Comparison of ENCODE assay signal across 1 cellular context in genomic region chr13:30617315-30618185, GRCh38.
TF ChIP-seq lines count a peak whose summit lies in the region.

USPL1 (plus strand) TSS chr13:30617920; CDS start chr13:30621141, 3,221 bp downstream.

TF ChIP-seq in HepG2, 621 proteins besides CTCF, POLR2A, EP300 and RAD21 (continued from another document and continues in another):
- TF ChIP-seq PREB (CRISPR knock-in tag; IDR thresholded peaks at IDR 0.05) (no peak; the same call in 1 of the 2 replicates), ZNF274 (CRISPR knock-in tag; IDR thresholded peaks at IDR 0.05) (peak; percentile 96), ZFP91 (CRISPR knock-in tag; IDR thresholded peaks at IDR 0.05; ENCODE audit: borderline replicate concordance) (peak; percentile 98), MTF1 (CRISPR knock-in tag; IDR thresholded peaks at IDR 0.05) (peak; percentile 48; the same call in 1 of the 2 replicates), ZNF724P (CRISPR knock-in tag; IDR thresholded peaks at IDR 0.05; ENCODE audit: borderline replicate concordance) (peak; percentile 83; the same call in 1 of the 2 replicates), ZBTB49 (CRISPR knock-in tag; IDR thresholded peaks at IDR 0.05; ENCODE audit: borderline replicate concordance) (no peak; the same call in 1 of the 2 replicates), TGIF2 (CRISPR knock-in tag; IDR thresholded peaks at IDR 0.05) (peak; percentile 94), ZNF572 (CRISPR knock-in tag; IDR thresholded peaks at IDR 0.05) (peak; percentile 99), ZBTB33 (CRISPR knock-in tag; IDR thresholded peaks at IDR 0.05) (peak; percentile 78), ZNF605 (CRISPR knock-in tag; IDR thresholded peaks at IDR 0.05) (peak; percentile 97), SRY (CRISPR knock-in tag; IDR thresholded peaks at IDR 0.05) (peak; percentile 99), KIAA2018 (CRISPR knock-in tag; IDR thresholded peaks at IDR 0.05; ENCODE audit: borderline replicate concordance) (peak; percentile 97; the same call in 1 of the 2 replicates), SMAD1 (CRISPR knock-in tag; IDR thresholded peaks at IDR 0.05; ENCODE audit: borderline replicate concordance, low read depth) (peak; percentile 94; the same call in 1 of the 2 replicates), PAWR (CRISPR knock-in tag; IDR thresholded peaks at IDR 0.05; ENCODE audit: borderline replicate concordance) (no peak), AFF4 (CRISPR knock-in tag; IDR thresholded peaks at IDR 0.05) (peak; percentile 88), ZNF335 (CRISPR knock-in tag; IDR thresholded peaks at IDR 0.05) (peak; percentile 81; the same call in 1 of the 2 replicates), FOXA3 (CRISPR knock-in tag; IDR thresholded peaks at IDR 0.05) (peak; percentile 84; the same call in 1 of the 2 replicates), ZNF75D (CRISPR knock-in tag; IDR thresholded peaks at IDR 0.05; ENCODE audit: borderline replicate concordance) (peak; percentile 82; the same call in 1 of the 2 replicates), PHB2 (IDR thresholded peaks at IDR 0.05; ENCODE audit: partially characterized antibody) (no peak), NBN (conservative IDR thresholded peaks at IDR 0.05) (no peak), KLF11 (CRISPR knock-in tag; IDR thresholded peaks at IDR 0.05) (peak; percentile 97), ZNF136 (CRISPR knock-in tag; IDR thresholded peaks at IDR 0.05; ENCODE audit: low read depth) (peak; percentile 89; the same call in 1 of the 2 replicates), POLR2AphosphoS2 (IDR thresholded peaks at IDR 0.05; ENCODE audit: low read depth, low read length) (no peak), BRD4 (CRISPR knock-in tag; IDR thresholded peaks at IDR 0.05) (peak; percentile 95), GTF3A (CRISPR knock-in tag; conservative IDR thresholded peaks at IDR 0.05) (peak; percentile 95; the same call in 1 of the 2 replicates), ZIK1 (CRISPR knock-in tag; IDR thresholded peaks at IDR 0.05; ENCODE audit: borderline replicate concordance, low read depth) (peak; percentile 94), ZNF34 (CRISPR knock-in tag; IDR thresholded peaks at IDR 0.05; ENCODE audit: borderline replicate concordance) (peak; percentile 99; the same call in 1 of the 2 replicates), RELA (CRISPR knock-in tag; IDR thresholded peaks at IDR 0.05) (peak; percentile 71), MAFG (CRISPR knock-in tag; IDR thresholded peaks at IDR 0.05) (no peak), ZNF562 (CRISPR knock-in tag; IDR thresholded peaks at IDR 0.05; ENCODE audit: borderline replicate concordance) (no peak), KLF13 (CRISPR knock-in tag; IDR thresholded peaks at IDR 0.05) (no peak), ONECUT2 (CRISPR knock-in tag; IDR thresholded peaks at IDR 0.05) (peak; percentile 64; the same call in 1 of the 2 replicates), AGO2 (optimal IDR thresholded peaks at IDR 0.05; ENCODE audit: low read depth, low read length) (peak; percentile 96), KMT2A (CRISPR knock-in tag; IDR thresholded peaks at IDR 0.05) (peak; percentile 100), ZNF331 (CRISPR knock-in tag; IDR thresholded peaks at IDR 0.05) (peak; percentile 97), GPBP1L1 (CRISPR knock-in tag; IDR thresholded peaks at IDR 0.05) (no peak), ZNF441 (CRISPR knock-in tag; IDR thresholded peaks at IDR 0.05; ENCODE audit: borderline replicate concordance) (0 out of 2 replicates have a peak, but pooled peaks have one; percentile 80), CREB3 (CRISPR knock-in tag; IDR thresholded peaks at IDR 0.05) (no peak; the same call in 1 of the 2 replicates), SUZ12 (IDR thresholded peaks at IDR 0.05; ENCODE audit: low read depth, low read length) (no peak), ZNF546 (CRISPR knock-in tag; conservative IDR thresholded peaks at IDR 0.05) (peak; percentile 96)
